1 cellular context compared by ENCODE assay signal in the genomic region with DNA sequence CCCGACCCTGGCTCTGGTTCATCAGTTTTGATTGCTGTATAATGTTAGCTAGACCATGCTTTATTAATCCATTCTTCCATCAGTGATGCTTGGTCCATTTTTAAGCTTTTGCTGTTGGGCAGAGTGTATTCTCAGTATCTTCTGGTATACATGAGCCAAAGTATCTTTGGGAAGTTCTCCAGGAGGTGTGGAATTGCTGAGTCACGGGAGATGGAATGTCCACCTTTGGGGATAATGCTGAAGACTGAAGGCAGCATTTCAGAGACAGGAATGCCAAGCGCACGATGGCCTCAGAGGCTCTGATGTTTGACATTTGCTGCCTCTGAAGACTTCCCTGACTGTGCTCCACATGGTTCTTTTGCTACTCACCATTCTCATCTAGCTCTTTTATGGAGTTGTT.
TF ChIP-seq lines count a peak whose summit lies in the region.

No MANE protein-coding gene starts in this region.

TF ChIP-seq in K562, 482 proteins besides CTCF, POLR2A, EP300 and RAD21:
- peak; percentile 46; the same call in 1 of the 2 replicates for TF ChIP-seq MAFG (tag; conservative IDR thresholded peaks at IDR 0.05)
- TF ChIP-seq NFE2 (IDR thresholded peaks at IDR 0.05; ENCODE audit: low read depth): peak; percentile 30; the same call in 1 of the 2 replicates
- TF ChIP-seq MAFF (IDR thresholded peaks at IDR 0.05; ENCODE audit: low read length): peak; percentile 26; the same call in 1 of the 2 replicates
- no peak for TF ChIP-seq MCM3 (IDR thresholded peaks at IDR 0.05)
- no peak for TF ChIP-seq ZNF140 (CRISPR knock-in tag; IDR thresholded peaks at IDR 0.05)
